ENCODE assay signal across 21 cellular contexts in genomic region chr19:16208064-16208759, GRCh38. TPM values are rescaled to one million over a fixed set of nuclear protein-coding genes. Genes with fewer than 3 reads are reported as not detected.
DNase-seq lines count a peak whose midpoint lies in the region; ATAC-seq and TF ChIP-seq lines count a peak whose summit lies in the region.
"Had no signal": no experiment of that assay in that cellular context is flagged by ENCODE, and none has a peak within 500 bp of the region (broad histone marks: within the 10 kb centered on the region; RNA-seq: fewer than 3 reads in every experiment).

No MANE protein-coding gene starts in this region.

- no peak overlapping the region for H3K27ac ChIP-seq in naive thymus-derived CD4-positive, alpha-beta T cell (ENCODE audit: low read depth, low read length)
- H3K27ac ChIP-seq: RWPE1 had no signal

- H3K4me1 Mint-ChIP-seq in activated naive CD4-positive, alpha-beta T cell treated with anti-CD3 and anti-CD28 coated beads for 36 hours (ENCODE audit: low read depth) = peaks cover 58% of the 10 kb centered on the region
- peaks cover 26 to 65% (median 54%) of the 10 kb centered on the region in 7 donors for H3K4me1 Mint-ChIP-seq in naive thymus-derived CD4-positive, alpha-beta T cell
- H3K4me1 Mint-ChIP-seq: mesothelial cell of epicardium, neural crest cell had no signal

- H3K27me3 ChIP-seq in naive thymus-derived CD4-positive, alpha-beta T cell (ENCODE audit: control insufficient read depth in 2 of 2, insufficient read depth in 2 of 2, low read length in 2 of 2) = no peaks in the 10 kb centered on the region

- peak; percentile 18 for DNase-seq in activated naive CD4-positive, alpha-beta T cell treated with anti-CD3 and anti-CD28 coated beads for 36 hours
- DNase-seq in activated naive CD4-positive, alpha-beta T cell (lab: John Stamatoyannopoulos, UW) = no peak
- DNase-seq in activated CD8-positive, alpha-beta memory T cell treated with anti-CD3 and anti-CD28 coated beads, Interleukin-2, amount 50 U/mL, for 4 hours = peak; percentile 42
- DNase-seq in naive thymus-derived CD4-positive, alpha-beta T cell = no peak
- no peak for DNase-seq in effector CD8-positive, alpha-beta T cell (lab: John Stamatoyannopoulos, UW)
- DNase-seq in DMS 273 treated with DMSO at 0.1 percent for 48 hours (lab: John Stamatoyannopoulos, UW) (no peak), GM10248 (ENCODE audit: extremely low spot score) (no peak)
- DNase-seq: amygdala, H7, IMR-90, left colon, MM.1S, NCI-H146 had no signal

- H3K4me3 Mint-ChIP-seq in activated naive CD4-positive, alpha-beta T cell treated with anti-CD3 and anti-CD28 coated beads for 36 hours = no peak overlapping the region
- peak overlapping the region; percentile 12 to 63 (median 46) for H3K4me3 Mint-ChIP-seq in naive thymus-derived CD4-positive, alpha-beta T cell
- H3K4me3 Mint-ChIP-seq: mesothelial cell of epicardium, neural crest cell had no signal

- peak overlapping the region; percentile 88 for H3K27ac Mint-ChIP-seq in activated naive CD4-positive, alpha-beta T cell treated with anti-CD3 and anti-CD28 coated beads for 36 hours
- peak overlapping the region; percentile 39 to 90 (median 84) for H3K27ac Mint-ChIP-seq in naive thymus-derived CD4-positive, alpha-beta T cell
- H3K27ac Mint-ChIP-seq: mesothelial cell of epicardium had no signal

- H3K4me1 ChIP-seq in naive thymus-derived CD4-positive, alpha-beta T cell (ENCODE audit: control insufficient read depth in 2 of 2, insufficient read depth in 2 of 2, low read length in 2 of 2) = peaks cover 0 to 14% of the 10 kb centered on the region in 2 donors

- H3K4me3 ChIP-seq in naive thymus-derived CD4-positive, alpha-beta T cell (ENCODE audit: low read length) = no peak overlapping the region

- CTCF ChIA-PET in activated naive CD4-positive, alpha-beta T cell treated with anti-CD3 and anti-CD28 coated beads for 36 hours (lab: Charles Lee) = no interaction called here
- CTCF ChIA-PET in naive thymus-derived CD4-positive, alpha-beta T cell (lab: Charles Lee) = no interaction called here
- CTCF ChIA-PET in GM10248 (lab: Yijun Ruan, JAX) = no interaction called here

- POLR2A ChIA-PET in naive thymus-derived CD4-positive, alpha-beta T cell (lab: Charles Lee) = interaction anchor here (0.6 to 1.9 kb wide), 5 partner anchors 10 to 140 kb away, joined by 3 to 6 read pairs (median 5); partner anchors contain the start of genes AP1M1 and KLF2
- POLR2A ChIA-PET in GM10248 (lab: Yijun Ruan, JAX) = no interaction called here

- no peaks in the 10 kb centered on the region for H3K27me3 Mint-ChIP-seq in activated naive CD4-positive, alpha-beta T cell treated with anti-CD3 and anti-CD28 coated beads for 36 hours (ENCODE audit: low read depth)
- no peaks in the 10 kb centered on the region for H3K27me3 Mint-ChIP-seq in naive thymus-derived CD4-positive, alpha-beta T cell

- peaks cover 4 to 76% (median 11%) of the 10 kb centered on the region in 3 experiments for H3K36me3 ChIP-seq in naive thymus-derived CD4-positive, alpha-beta T cell (ENCODE audit: control insufficient read depth in 2 of 3, insufficient read depth in 3 of 3, low read length in 3 of 3)

- H3K36me3 Mint-ChIP-seq in activated naive CD4-positive, alpha-beta T cell treated with anti-CD3 and anti-CD28 coated beads for 36 hours (ENCODE audit: low read depth) = peaks cover 54% of the 10 kb centered on the region
- H3K36me3 Mint-ChIP-seq in naive thymus-derived CD4-positive, alpha-beta T cell = peaks cover 19 to 62% (median 45%) of the 10 kb centered on the region in 5 donors

- intact Hi-C loops in activated naive CD4-positive, alpha-beta T cell treated with anti-CD3 and anti-CD28 coated beads for 36 hours (cut with micrococcal nuclease) = no loop called here
- intact Hi-C loops in naive thymus-derived CD4-positive, alpha-beta T cell (cut with micrococcal nuclease) = no loop called here

- no peaks in the 10 kb centered on the region for H3K9me3 ChIP-seq in naive thymus-derived CD4-positive, alpha-beta T cell (ENCODE audit: control insufficient read depth in 2 of 3, low read length in 3 of 3)

- no peaks in the 10 kb centered on the region for H3K9me3 Mint-ChIP-seq in activated naive CD4-positive, alpha-beta T cell treated with anti-CD3 and anti-CD28 coated beads for 36 hours
- peaks cover 0 to 3% (median 0%) of the 10 kb centered on the region in 11 donors for H3K9me3 Mint-ChIP-seq in naive thymus-derived CD4-positive, alpha-beta T cell
- H3K9me3 Mint-ChIP-seq: mesothelial cell of epicardium, neural crest cell had no signal

- TF ChIP-seq CTCF in GM10248 (IDR thresholded peaks at IDR 0.05; ENCODE audit: control extremely low read depth, extremely low read depth, low read depth, missing control alignments) = no peak

- no peak for ATAC-seq in naive thymus-derived CD4-positive, alpha-beta T cell
- ATAC-seq: esophagus mucosa, left colon had no signal

RNA-seq across cellular contexts. Expression of gene AP1M1, which starts 10.5 kb away (rescaled TPM):
- 100 to 1,000 TPM; 113 to 123 TPM for total RNA-seq in activated naive CD4-positive, alpha-beta T cell treated with anti-CD3 and anti-CD28 coated beads for 36 hours
- 100 to 1,000 TPM in 4 of 5 experiments, 10 to 100 TPM in 1; 94.9 to 149 (median 125) TPM for total RNA-seq in naive thymus-derived CD4-positive, alpha-beta T cell
- polyA plus RNA-seq in naive thymus-derived CD4-positive, alpha-beta T cell = 100 to 1,000 TPM; 134 to 169 TPM

RNA-seq across cellular contexts. Expression of gene FAM32A, which starts 23.0 kb away (rescaled TPM):
- 10 to 100 TPM; 38.2 to 41.9 TPM for total RNA-seq in activated naive CD4-positive, alpha-beta T cell treated with anti-CD3 and anti-CD28 coated beads for 36 hours
- total RNA-seq in naive thymus-derived CD4-positive, alpha-beta T cell = 10 to 100 TPM; 45.9 to 69.4 (median 65.9) TPM
- polyA plus RNA-seq in naive thymus-derived CD4-positive, alpha-beta T cell = 100 to 1,000 TPM; 139 to 177 TPM

RNA-seq across cellular contexts. Expression of gene CIB3, which starts 34.9 kb away (rescaled TPM):
- not detected for total RNA-seq in activated naive CD4-positive, alpha-beta T cell treated with anti-CD3 and anti-CD28 coated beads for 36 hours
- total RNA-seq in naive thymus-derived CD4-positive, alpha-beta T cell = not detected
- not detected for polyA plus RNA-seq in naive thymus-derived CD4-positive, alpha-beta T cell
- total RNA-seq: cardiac septum, esophagus mucosa, glomerular endothelial cell, H7, IMR-90, left colon, mesothelial cell of epicardium, neural crest cell, pulmonary artery endothelial cell, ureter had no signal
- polyA plus RNA-seq: IMR-90 had no signal

Comparison
In these comparisons a context has a peak if more than half of its experiments do, and no peak if none do; other contexts are left out.
1. DNase-seq: peak in activated naive CD4-positive, alpha-beta T cell treated with anti-CD3 and anti-CD28 coated beads for 36 hours (single experiment) and activated CD8-positive, alpha-beta memory T cell treated with anti-CD3 and anti-CD28 coated beads, Interleukin-2, amount 50 U/mL, for 4 hours (single experiment); none in activated naive CD4-positive, alpha-beta T cell (0 of 4), naive thymus-derived CD4-positive, alpha-beta T cell (0 of 9), effector CD8-positive, alpha-beta T cell (single experiment), DMS 273 treated with DMSO at 0.1 percent for 48 hours (single experiment) and GM10248 (single experiment).